ENCODE assay signal across 12 cellular contexts in the genomic region with DNA sequence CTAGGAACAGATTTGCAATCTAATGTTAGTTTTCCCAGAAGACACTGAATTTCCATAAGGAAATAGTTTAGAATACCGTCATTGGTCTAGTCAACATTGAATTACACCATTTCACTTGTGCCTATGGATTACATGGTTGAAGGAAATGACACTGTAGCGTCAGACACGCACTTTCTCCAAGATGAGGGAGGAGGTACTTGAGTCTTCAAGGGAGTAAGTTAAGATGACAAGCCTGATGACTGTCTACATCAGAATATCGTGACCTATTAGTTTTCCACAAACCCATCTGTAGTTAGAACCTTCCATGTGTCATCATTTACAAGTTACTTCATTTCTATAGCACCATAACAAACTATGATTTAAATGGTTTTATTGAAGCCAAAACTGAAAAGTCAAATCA.
"Had no signal": no experiment of that assay in that cellular context is flagged by ENCODE, and none has a peak within 500 bp of the region (broad histone marks: within the 10 kb centered on the region; RNA-seq: fewer than 3 reads in every experiment).

No MANE protein-coding gene starts in this region.

- H3K36me3 Mint-ChIP-seq: brain; stimulated activated effector memory CD8-positive, alpha-beta T cell treated with anti-CD3 and anti-CD28 coated beads, Interleukin-12 subunit alpha, Interleukin-12 subunit beta, amount 100 ng/mL, for 72 hours had no signal

- H3K27me3 ChIP-seq: right atrium auricular region, upper lobe of left lung had no signal

- H3K4me3 Mint-ChIP-seq: activated CD4-positive, alpha-beta T cell treated with anti-CD3 and anti-CD28 coated beads, Interleukin-2, amount 10 ng/mL, durations not matched to agents 7 days and 5 days; endodermal cell; stimulated activated effector memory CD8-positive, alpha-beta T cell treated with anti-CD3 and anti-CD28 coated beads, Interleukin-12 subunit alpha, Interleukin-12 subunit beta, amount 100 ng/mL, for 72 hours had no signal

- H3K4me1 ChIP-seq: right atrium auricular region, upper lobe of left lung had no signal

- H3K27ac Mint-ChIP-seq: activated CD4-positive, alpha-beta T cell treated with anti-CD3 and anti-CD28 coated beads, Interleukin-2, amount 10 ng/mL, durations not matched to agents 7 days and 5 days; brain; endodermal cell; stimulated activated effector memory CD8-positive, alpha-beta T cell treated with anti-CD3 and anti-CD28 coated beads, Interleukin-12 subunit alpha, Interleukin-12 subunit beta, amount 100 ng/mL, for 72 hours had no signal

- H3K27ac ChIP-seq: upper lobe of left lung had no signal

- H3K9me3 Mint-ChIP-seq: activated CD4-positive, alpha-beta T cell treated with anti-CD3 and anti-CD28 coated beads, Interleukin-2, amount 10 ng/mL, durations not matched to agents 7 days and 5 days; stimulated activated effector memory CD8-positive, alpha-beta T cell treated with anti-CD3 and anti-CD28 coated beads, Interleukin-12 subunit alpha, Interleukin-12 subunit beta, amount 100 ng/mL, for 72 hours had no signal

- H3K4me1 Mint-ChIP-seq: activated CD4-positive, alpha-beta T cell treated with anti-CD3 and anti-CD28 coated beads, Interleukin-2, amount 10 ng/mL, durations not matched to agents 7 days and 5 days; endodermal cell; stimulated activated effector memory CD8-positive, alpha-beta T cell treated with anti-CD3 and anti-CD28 coated beads, Interleukin-12 subunit alpha, Interleukin-12 subunit beta, amount 100 ng/mL, for 72 hours had no signal

- DNase-seq: activated CD4-positive, alpha-beta T cell treated with anti-CD3 and anti-CD28 coated beads, Interleukin-2, amount 10 ng/mL, durations not matched to agents 7 days and 5 days; activated CD4-positive, CD25-positive, alpha-beta regulatory T cell; activated naive CD4-positive, alpha-beta T cell treated with anti-CD3 and anti-CD28 coated beads, Interleukin-2, amount 50 U/mL, for 16 hours; cerebellar nuclear complex; endodermal cell; hippocampal formation; posterior cingulate gyrus; T-helper 2 cell; upper lobe of left lung had no signal

- H3K4me3 ChIP-seq: right atrium auricular region, upper lobe of left lung had no signal

- H3K9me3 ChIP-seq: right atrium auricular region, upper lobe of left lung had no signal

- H3K27me3 Mint-ChIP-seq: activated CD4-positive, alpha-beta T cell treated with anti-CD3 and anti-CD28 coated beads, Interleukin-2, amount 10 ng/mL, durations not matched to agents 7 days and 5 days; brain had no signal

- ATAC-seq: stimulated activated effector memory CD8-positive, alpha-beta T cell treated with anti-CD3 and anti-CD28 coated beads, Interleukin-12 subunit alpha, Interleukin-12 subunit beta, amount 100 ng/mL, for 72 hours had no signal

- H3K36me3 ChIP-seq: right atrium auricular region, upper lobe of left lung had no signal
